ENCODE assay signal across 14 cellular contexts in genomic region chr4:40392241-40392640, GRCh38. TPM values are rescaled to one million over a fixed set of nuclear protein-coding genes. Genes with fewer than 3 reads are reported as not detected.
"Had no signal": no experiment of that assay in that cellular context is flagged by ENCODE, and none has a peak within 500 bp of the region (broad histone marks: within the 10 kb centered on the region; RNA-seq: fewer than 3 reads in every experiment).

No MANE protein-coding gene starts in this region.

RNA-seq across cellular contexts. Expression of gene CHRNA9, which starts 57.1 kb away (rescaled TPM):
- total RNA-seq: natural killer cell treated with Interleukin-12 subunit alpha and Interleukin-12 subunit beta and Interleukin-15 and Interleukin-18, amount 100 ng/mL, for 72 hours; neural crest cell; omental fat pad; osteocyte; pancreas; posterior vena cava; prostate gland; pulmonary artery endothelial cell; right atrium auricular region; sciatic nerve; spleen; tibial nerve; urinary bladder; uterus had no signal
- polyA plus RNA-seq: pancreas had no signal
